Comparison of ENCODE assay signal across 15 cellular contexts in the genomic region with DNA sequence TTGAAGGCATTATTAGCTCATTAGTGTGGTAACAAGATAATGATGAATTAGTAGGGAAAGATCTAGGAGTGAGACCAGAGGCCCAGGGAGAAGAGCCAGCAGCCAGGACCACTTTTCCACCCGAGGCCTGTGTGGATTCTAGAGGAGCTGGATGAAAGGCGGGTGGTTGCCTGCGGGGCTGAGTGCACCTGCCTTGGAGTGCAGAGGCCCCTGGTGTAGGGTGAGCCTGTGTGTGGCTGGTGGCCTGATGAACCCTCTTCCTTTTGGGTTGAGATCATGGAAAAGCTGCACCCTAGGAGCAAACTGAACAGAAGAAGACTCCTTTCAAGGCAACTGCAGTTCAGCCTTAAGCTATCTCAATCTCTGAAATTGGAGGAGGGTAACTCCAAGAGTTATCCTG. TPM values are rescaled to one million over a fixed set of nuclear protein-coding genes. Genes with fewer than 3 reads are reported as not detected.
A peak's percentile ranks its signal among the peaks of the same experiment; 100 is the strongest.
DNase-seq lines count a peak whose midpoint lies in the region; ATAC-seq and TF ChIP-seq lines count a peak whose summit lies in the region.
"Had no signal": no experiment of that assay in that cellular context is flagged by ENCODE, and none has a peak within 500 bp of the region (broad histone marks: within the 10 kb centered on the region; RNA-seq: fewer than 3 reads in every experiment).

No MANE protein-coding gene starts in this region.

- TF ChIP-seq CTCF in AG04450 (IDR thresholded peaks at IDR 0.05; ENCODE audit: low read depth, low read length) (peak; percentile 30; the same call in 1 of the 2 replicates), GM13977 (IDR thresholded peaks at IDR 0.05; ENCODE audit: extremely low read depth, insufficient read depth, missing control alignments) (peak; percentile 34), RWPE2 (IDR thresholded peaks at IDR 0.05; ENCODE audit: poor library complexity, severe bottlenecking) (peak; percentile 42), cardiac muscle cell (IDR thresholded peaks at IDR 0.05; ENCODE audit: low read depth, low read length) (peak; percentile 16)

- CTCF ChIA-PET in AG04450 (lab: Charles Lee), result interaction anchor here (0.9 to 7.6 kb wide), 4 partner anchors 7 to 63 kb away, joined by 3 to 59 read pairs (median 8); no protein-coding TSS in a partner anchor

- no peaks in the 10 kb centered on the region for H3K4me1 ChIP-seq in RWPE2 (ENCODE audit: insufficient read depth, poor library complexity, severe bottlenecking)
- peaks cover 6% of the 10 kb centered on the region for H3K4me1 ChIP-seq in cardiac muscle cell (ENCODE audit: low read depth)
- H3K4me1 ChIP-seq: SJSA1, spleen had no signal

- H3K36me3 ChIP-seq in RWPE2 (ENCODE audit: low read depth) (no peaks in the 10 kb centered on the region), cardiac muscle cell (no peaks in the 10 kb centered on the region)
- H3K36me3 ChIP-seq: SJSA1, spleen had no signal

- H3K27me3 ChIP-seq in AG04450 (ENCODE audit: control insufficient read depth, insufficient read depth, low read length) (peaks cover 2% of the 10 kb centered on the region), RWPE2 (ENCODE audit: insufficient read depth, poor library complexity, severe bottlenecking) (no peaks in the 10 kb centered on the region), cardiac muscle cell (no peaks in the 10 kb centered on the region)
- H3K27me3 ChIP-seq: SJSA1 had no signal

- in situ Hi-C loops in GM13977 (cut with MboI; ENCODE audit: low pct_unique_long_range_greater_than_20kb, low sequenced_read_pairs, unreplicated experiment), result no loop called here

- DNase-seq in AG04450 (ENCODE audit: low read depth, low spot score), result no peak
- DNase-seq in GM13977 (ENCODE audit: low spot score), result no peak
- no peak for DNase-seq in RWPE2 (ENCODE audit: low spot score)
- DNase-seq in cardiac muscle cell (ENCODE audit: low read depth in 1 of 2, low spot score in 1 of 2), result peak in 1 of 2 donors; percentile 67
- DNase-seq in central memory CD4-positive, alpha-beta T cell, result no peak
- no peak for DNase-seq in DMS53 treated with DMSO at 0.1 percent for 48 hours (lab: John Stamatoyannopoulos, UW; ENCODE audit: unreplicated experiment)
- DNase-seq in NCI-H345 treated with DMSO at 0.1 percent for 48 hours (lab: John Stamatoyannopoulos, UW; ENCODE audit: unreplicated experiment), result no peak
- DNase-seq: activated CD4-positive, alpha-beta T cell treated with anti-CD3 and anti-CD28 coated beads, Interleukin-2, amount 10 ng/mL, durations not matched to agents 24 days and 14 days; activated naive CD4-positive, alpha-beta T cell treated with anti-CD3 and anti-CD28 coated beads, Interleukin-2, amount 50 U/mL, for 16 hours; effector memory CD8-positive, alpha-beta T cell; NCI-H2171; spleen had no signal

- H3K4me3 ChIP-seq in AG04450 (ENCODE audit: low read depth, low read length), result no peak overlapping the region
- H3K4me3 ChIP-seq in RWPE2 (ENCODE audit: severe bottlenecking), result no peak overlapping the region
- H3K4me3 ChIP-seq in cardiac muscle cell, result no peak overlapping the region
- H3K4me3 ChIP-seq: SJSA1, spleen had no signal

- no peak overlapping the region for H3K27ac ChIP-seq in AG04450 (ENCODE audit: low read depth, low read length)
- no peak overlapping the region for H3K27ac ChIP-seq in RWPE2 (ENCODE audit: poor library complexity, severe bottlenecking)
- no peak overlapping the region for H3K27ac ChIP-seq in cardiac muscle cell
- H3K27ac ChIP-seq: SJSA1, spleen had no signal

- ATAC-seq in RWPE2 (ENCODE audit: low read depth) (peak; percentile 83), HG03025 (IDR thresholded peaks at IDR 0.05; ENCODE audit: low FRiP score, unreplicated experiment) (no peak)
- ATAC-seq: effector memory CD8-positive, alpha-beta T cell had no signal

- POLR2A ChIA-PET in AG04450 (lab: Yijun Ruan, JAX), result no interaction called here

- H3K9me3 ChIP-seq in AG04450 (ENCODE audit: control insufficient read depth, insufficient read depth, low read length) (no peaks in the 10 kb centered on the region), RWPE2 (ENCODE audit: severe bottlenecking) (no peaks in the 10 kb centered on the region), cardiac muscle cell (ENCODE audit: low read depth) (no peaks in the 10 kb centered on the region)
- H3K9me3 ChIP-seq: SJSA1, spleen had no signal

RNA-seq across cellular contexts. Expression of gene TP53AIP1, which starts 5.9 kb away (rescaled TPM):
- polyA plus RNA-seq in AG04450 (2011; rRNA removed), result not detected in 2 replicates
- polyA minus RNA-seq in AG04450 (2011; rRNA and poly(A)+ RNA removed), result not detected in 2 replicates
- total RNA-seq in cardiac muscle cell, result 0.46 TPM in 1 of 2 replicates, not detected in the other
- polyA plus RNA-seq in cardiac muscle cell, result 0.26 and 0.83 TPM in 2 replicates
- total RNA-seq: activated CD4-positive, alpha-beta T cell treated with anti-CD3 and anti-CD28 coated beads, Interleukin-2, amount 10 ng/mL, durations not matched to agents 24 days and 14 days; HT1080; SJSA1 had no signal

RNA-seq across cellular contexts. Expression of gene KCNJ5, which starts 57.4 kb away (rescaled TPM):
- polyA plus RNA-seq in AG04450 (2011; rRNA removed) (not detected in 2 replicates), cardiac muscle cell (44.8 and 58.3 TPM in 2 replicates)
- not detected in 2 replicates for polyA minus RNA-seq in AG04450 (2011; rRNA and poly(A)+ RNA removed)
- 67.5 and 71.8 TPM in 2 replicates for total RNA-seq in cardiac muscle cell
- total RNA-seq: activated CD4-positive, alpha-beta T cell treated with anti-CD3 and anti-CD28 coated beads, Interleukin-2, amount 10 ng/mL, durations not matched to agents 24 days and 14 days; HT1080; SJSA1 had no signal

Comparison
In these comparisons a context has a peak if more than half of its experiments do, and no peak if none do; other contexts are left out.
1. RNA of gene KCNJ5, which starts 57.4 kb away (polyA plus RNA-seq): 44.8 to 58.3 TPM in cardiac muscle cell; not detected in AG04450; every median in the first group is over 10 times any median in the second.
2. Peak in every context shown above with its lines, with median percentiles within 50 percentile points of each other: CTCF ChIP-seq.